ENCODE assay signal across 36 cellular contexts in genomic region chr11:69257134-69257533, GRCh38. TPM values are rescaled to one million over a fixed set of nuclear protein-coding genes. Genes with fewer than 3 reads are reported as not detected.
"Had no signal": no experiment of that assay in that cellular context is flagged by ENCODE, and none has a peak within 500 bp of the region (broad histone marks: within the 10 kb centered on the region; RNA-seq: fewer than 3 reads in every experiment).

No MANE protein-coding gene starts in this region.

- H3K27ac Mint-ChIP-seq: activated CD4-positive, alpha-beta T cell treated with anti-CD3 and anti-CD28 coated beads, Interleukin-2, amount 10 ng/mL, durations not matched to agents 24 days and 14 days; activated CD8-positive, alpha-beta T cell treated with anti-CD3 and anti-CD28 coated beads for 36 hours; activated naive CD4-positive, alpha-beta T cell treated with anti-CD3 and anti-CD28 coated beads for 36 hours; activated naive CD4-positive, alpha-beta T cell treated with anti-CD3 and anti-CD28 coated beads, Interleukin-2, amount 50 U/mL, for 72 hours; activated T-cell treated with anti-CD3 and anti-CD28 coated beads, Interleukin-2, amount 50 U/mL, for 72 hours; activated T-helper 2 cell treated with anti-CD3 and anti-CD28 coated beads, Interferon-gamma antibody, Interleukin-2, Interleukin-4, amounts not matched to agents 10 μg/mL and 5 μg/mL and 100 μg/mL, durations not matched to agents 14 hours and 24 hours and 36 hours; T-helper 1 cell treated with Interleukin-12 subunit alpha and Interleukin-12 subunit beta and Interleukin-4 antibody, amounts not matched to agents 30 μg/mL and 1 μg/mL, for 36 hours; T-helper 2 cell treated with Interferon-gamma antibody and Interleukin-4, amounts not matched to agents 5 μg/mL and 100 μg/mL, for 36 hours had no signal

- H3K27me3 ChIP-seq: adrenal gland, body of pancreas, breast epithelium, SJCRH30 had no signal

- H3K27ac ChIP-seq: adrenal gland, body of pancreas, breast epithelium, KMS-11, RWPE1, SJCRH30 had no signal

- ATAC-seq: activated CD8-positive, alpha-beta T cell treated with anti-CD3 and anti-CD28 coated beads for 36 hours; activated naive CD4-positive, alpha-beta T cell treated with anti-CD3 and anti-CD28 coated beads, Interleukin-2, amount 50 U/mL, for 72 hours; activated T-cell treated with anti-CD3 and anti-CD28 coated beads, Interleukin-2, amount 50 U/mL, for 72 hours; body of pancreas; PC-3; Right ventricle myocardium inferior had no signal

- FAIRE-seq: astrocyte, RCC 7860, TTC549 had no signal

- H3K9me3 ChIP-seq: body of pancreas, SK-N-SH had no signal

- H3K36me3 ChIP-seq: adrenal gland, breast epithelium, SJCRH30 had no signal

- H3K4me2 ChIP-seq: KMS-11, SK-N-SH had no signal

- H3K4me1 ChIP-seq: adrenal gland, breast epithelium, SJCRH30 had no signal

- H3K4me1 Mint-ChIP-seq: activated CD4-positive, alpha-beta T cell treated with anti-CD3 and anti-CD28 coated beads, Interleukin-2, amount 10 ng/mL, durations not matched to agents 24 days and 14 days had no signal

- H3K9ac ChIP-seq: KMS-11, SK-N-SH had no signal

- DNase-seq: activated CD4-positive, alpha-beta T cell treated with anti-CD3 and anti-CD28 coated beads, Interleukin-2, amount 10 ng/mL, durations not matched to agents 24 days and 14 days; activated CD4-positive, alpha-beta T cell treated with anti-CD3 and anti-CD28 coated beads, Interleukin-2, amount 50 U/mL, for 4 hours; activated CD8-positive, alpha-beta T cell treated with anti-CD3 and anti-CD28 coated beads for 36 hours; activated gamma-delta T cell; activated naive CD4-positive, alpha-beta T cell treated with anti-CD3 and anti-CD28 coated beads for 36 hours; activated T-cell treated with anti-CD3 and anti-CD28 coated beads, Interleukin-2, amount 50 U/mL, for 1 hour; activated T-cell treated with anti-CD3 and anti-CD28 coated beads, Interleukin-2, amount 50 U/mL, for 72 hours; adrenal gland; caudate nucleus; MM.1S; MV-4-11; NCI-H1092; NCI-H1436 treated with DMSO at 0.1 percent for 48 hours; NCI-H187; NCI-H2029 treated with DMSO at 0.1 percent for 48 hours; NCI-H2107; NCI-H2171; NCI-H510A; NCI-H526; NCI-H748 treated with DMSO at 0.1 percent for 48 hours; NK-92 treated with Interleukin-12 subunit alpha and Interleukin-12 subunit beta, amount 100 ng/mL, for 24 hours; PC-3; SJCRH30; SK-N-SH had no signal

- H3K4me3 ChIP-seq: adrenal gland, body of pancreas, breast epithelium, SJCRH30 had no signal

- H3K4me3 Mint-ChIP-seq: activated CD4-positive, alpha-beta T cell treated with anti-CD3 and anti-CD28 coated beads, Interleukin-2, amount 10 ng/mL, durations not matched to agents 24 days and 14 days; activated CD8-positive, alpha-beta T cell treated with anti-CD3 and anti-CD28 coated beads for 36 hours; activated naive CD4-positive, alpha-beta T cell treated with anti-CD3 and anti-CD28 coated beads for 36 hours; activated T-cell treated with anti-CD3 and anti-CD28 coated beads, Interleukin-2, amount 50 U/mL, for 72 hours; T-helper 1 cell treated with Interleukin-12 subunit alpha and Interleukin-12 subunit beta and Interleukin-4 antibody, amounts not matched to agents 30 μg/mL and 1 μg/mL, for 36 hours; T-helper 2 cell treated with Interferon-gamma antibody and Interleukin-4, amounts not matched to agents 5 μg/mL and 100 μg/mL, for 36 hours had no signal

RNA-seq across cellular contexts. Expression of gene MYEOV, which starts 36.8 kb away (rescaled TPM):
- total RNA-seq: activated CD8-positive, alpha-beta T cell treated with anti-CD3 and anti-CD28 coated beads for 36 hours; activated naive CD4-positive, alpha-beta T cell treated with anti-CD3 and anti-CD28 coated beads, Interleukin-2, amount 50 U/mL, for 72 hours; astrocyte; Right ventricle myocardium inferior had no signal
